In genomic region chr1:1116701-1117468, GRCh38 we compare ENCODE assay signal across 8 cellular contexts. TPM values are rescaled to one million over a fixed set of nuclear protein-coding genes. Genes with fewer than 3 reads are reported as not detected.
DNase-seq lines count a peak whose midpoint lies in the region; ATAC-seq and TF ChIP-seq lines count a peak whose summit lies in the region.

No MANE protein-coding gene starts in this region.

- no peak overlapping the region for H2BK120ac ChIP-seq in mesenchymal stem cell (ENCODE audit: low read depth, low read length)

- peaks cover 30% of the 10 kb centered on the region for H3K79me1 ChIP-seq in mesenchymal stem cell (replicated peaks; ENCODE audit: low read length, poor library complexity, severe bottlenecking)

- peak overlapping the region; percentile 51 for H3K9ac ChIP-seq in mesenchymal stem cell (ENCODE audit: low read length)

- no peak overlapping the region for H3K27ac ChIP-seq in mesenchymal stem cell (ENCODE audit: low read length, poor library complexity, severe bottlenecking)
- H3K27ac ChIP-seq in transverse colon: peak overlapping the region; percentile 13 to 94 (median 78)

- H3K14ac ChIP-seq in mesenchymal stem cell (ENCODE audit: low read length in 2 of 2): no peak overlapping the region

- H3K4ac ChIP-seq in mesenchymal stem cell (ENCODE audit: low read depth in 1 of 2, low read length in 2 of 2): peak overlapping the region in 1 of 2 experiments; percentile 44

- no peak overlapping the region for H3K23ac ChIP-seq in mesenchymal stem cell (ENCODE audit: low read length in 2 of 2)

- no peak overlapping the region for H2BK12ac ChIP-seq in mesenchymal stem cell (ENCODE audit: low read length in 2 of 2)

- H3K4me3 ChIP-seq in cardiac fibroblast (replicated peaks in 1 of 2; ENCODE audit: low read depth in 2 of 2, low read length in 2 of 2): peak overlapping the region; percentile 39 to 77
- H3K4me3 ChIP-seq in mesenchymal stem cell (ENCODE audit: insufficient read depth in 1 of 2, low read depth in 1 of 2, low read length in 2 of 2): peak overlapping the region; percentile 72 to 74
- H3K4me3 ChIP-seq in transverse colon: peak overlapping the region; percentile 59 to 100 (median 94)

- peaks cover 15 to 29% of the 10 kb centered on the region in 2 experiments for H3K27me3 ChIP-seq in mesenchymal stem cell (ENCODE audit: control insufficient read depth in 1 of 2, insufficient read depth in 1 of 2, low read length in 2 of 2)
- H3K27me3 ChIP-seq in transverse colon: peaks cover 15% of the 10 kb centered on the region

- H2BK5ac ChIP-seq in mesenchymal stem cell (ENCODE audit: low read depth, low read length, poor library complexity, severe bottlenecking): no peak overlapping the region

- TF ChIP-seq EP300 in transverse colon (IDR thresholded peaks at IDR 0.05; ENCODE audit: low read depth): no peak

- H2AFZ ChIP-seq in mesenchymal stem cell (ENCODE audit: low read depth, low read length): peak overlapping the region; percentile 67

- WGBS in mesenchymal stem cell: 8% methylated on average over 35 of the region's 47 CpGs
- WGBS in transverse colon (ENCODE audit: low coverage in 1 of 2), 2 donors: 25 to 40% methylated on average over 6 to 14 of the region's 47 CpGs

- no peak for TF ChIP-seq POLR2A in transverse colon (IDR thresholded peaks at IDR 0.05)

- H3K4me2 ChIP-seq in mesenchymal stem cell (ENCODE audit: low read length, poor library complexity, severe bottlenecking): peak overlapping the region; percentile 99

- intact Hi-C loops in transverse colon (cut with DNase I; ENCODE audit: low total_unique reads): no loop called here

- H3K9me3 ChIP-seq in mesenchymal stem cell (ENCODE audit: control insufficient read depth, low read length) (no peaks in the 10 kb centered on the region), transverse colon (no peaks in the 10 kb centered on the region)

- H2AK5ac ChIP-seq in mesenchymal stem cell (ENCODE audit: low read length, severe bottlenecking): no peak overlapping the region

- H4K8ac ChIP-seq in mesenchymal stem cell (ENCODE audit: low read length): peak overlapping the region; percentile 21

- ATAC-seq in GM21723 (IDR thresholded peaks at IDR 0.05; ENCODE audit: unreplicated experiment) (peak; percentile 4), HG03280 (IDR thresholded peaks at IDR 0.05; ENCODE audit: unreplicated experiment) (no peak)

- no peak overlapping the region for H3K18ac ChIP-seq in mesenchymal stem cell (ENCODE audit: low read depth in 1 of 2, low read length in 2 of 2)

- H3K36me3 ChIP-seq in mesenchymal stem cell (ENCODE audit: control insufficient read depth in 1 of 2, insufficient read depth in 2 of 2, low read depth in 1 of 2, low read length in 2 of 2) (peaks cover 4 to 17% of the 10 kb centered on the region in 2 experiments), transverse colon (no peaks in the 10 kb centered on the region)

- H3K4me1 ChIP-seq in mesenchymal stem cell (ENCODE audit: control insufficient read depth, insufficient read depth, low read depth, low read length): peaks cover 13% of the 10 kb centered on the region
- peaks cover 4 to 23% (median 18%) of the 10 kb centered on the region in 4 donors for H3K4me1 ChIP-seq in transverse colon

- no peak overlapping the region for H2BK15ac ChIP-seq in mesenchymal stem cell (ENCODE audit: low read depth, poor library complexity, severe bottlenecking)

- TF ChIP-seq CTCF in cardiac fibroblast (IDR thresholded peaks at IDR 0.05; ENCODE audit: low read depth, low read length) (no peak), transverse colon (IDR thresholded peaks at IDR 0.05) (no peak)

- H4K91ac ChIP-seq in mesenchymal stem cell (ENCODE audit: low read length): no peak overlapping the region

- in situ Hi-C loops in transverse colon (cut with MboI; ENCODE audit: low pct_ligation_motif_present in 1 of 4, low pct_unique_long_range_greater_than_20kb in 1 of 4, low sequenced_read_pairs in 3 of 4): loop anchor here in 3 of 4 donors (5.0 to 25.0 kb wide), 5 partner anchors 70 to 158 kb away; partner anchors contain the start of gene UBE2J2 (in 2 of the 3)

- DNase-seq in RPMI7951 (ENCODE audit: low read depth) (peak; percentile 21), cardiac fibroblast (ENCODE audit: low read depth in 2 of 2) (peak in 1 of 2 donors; percentile 19), mesenchymal stem cell (peak; percentile 50), transverse colon (peak; percentile 26), NCI-H1092 (lab: John Stamatoyannopoulos, UW) (no peak)
- DNase-seq in stimulated activated naive CD4-positive, alpha-beta T cell treated with Interleukin-2 at 50 U/mL for 16 hours (lab: John Stamatoyannopoulos, UW): no peak

RNA-seq across cellular contexts. Expression of gene C1orf159, which starts 1.0 kb away (rescaled TPM):
- total RNA-seq in RPMI7951 (2014; rRNA removed; shearing (Covaris generic)): 10.3 and 16.2 TPM in 2 replicates
- polyA plus RNA-seq in mesenchymal stem cell (2013, experiment 1 of 2): 7.6 TPM
- polyA plus RNA-seq in mesenchymal stem cell (2013, experiment 2 of 2): 7.7 TPM
- total RNA-seq in transverse colon: 100 to 1,000 TPM in 1 of 4 donors, 10 to 100 TPM in 3; 23.6 to 108 (median 47.3) TPM

RNA-seq across cellular contexts. Expression of gene RNF223, which starts 42.8 kb away (rescaled TPM):
- not detected in 2 replicates for total RNA-seq in RPMI7951 (2014; rRNA removed; shearing (Covaris generic))
- polyA plus RNA-seq in mesenchymal stem cell (2013, experiment 1 of 2): not detected
- not detected for polyA plus RNA-seq in mesenchymal stem cell (2013, experiment 2 of 2)
- 1 to 10 TPM; 3.0 to 7.5 (median 5.0) TPM for total RNA-seq in transverse colon

RNA-seq across cellular contexts. Expression of gene TTLL10, which starts 56.8 kb away (rescaled TPM):
- not detected in 2 replicates for total RNA-seq in RPMI7951 (2014; rRNA removed; shearing (Covaris generic))
- not detected for polyA plus RNA-seq in mesenchymal stem cell (2013, experiment 1 of 2)
- polyA plus RNA-seq in mesenchymal stem cell (2013, experiment 2 of 2): not detected
- under 1 TPM in 2 of 4 donors, not detected in 2; 0.40 to 0.48 TPM for total RNA-seq in transverse colon

Comparison
In these comparisons a context has a peak if more than half of its experiments do, and no peak if none do; other contexts are left out.
1. DNase-seq: peak in RPMI7951 (single experiment), mesenchymal stem cell (single experiment) and transverse colon (single experiment); none in stimulated activated naive CD4-positive, alpha-beta T cell treated with Interleukin-2 at 50 U/mL for 16 hours (single experiment) and NCI-H1092 (single experiment).
2. Peak in every context shown above with its lines, with median percentiles within 50 percentile points of each other: H3K4me3 ChIP-seq.